ENCODE assay signal across 31 cellular contexts in the genomic region with DNA sequence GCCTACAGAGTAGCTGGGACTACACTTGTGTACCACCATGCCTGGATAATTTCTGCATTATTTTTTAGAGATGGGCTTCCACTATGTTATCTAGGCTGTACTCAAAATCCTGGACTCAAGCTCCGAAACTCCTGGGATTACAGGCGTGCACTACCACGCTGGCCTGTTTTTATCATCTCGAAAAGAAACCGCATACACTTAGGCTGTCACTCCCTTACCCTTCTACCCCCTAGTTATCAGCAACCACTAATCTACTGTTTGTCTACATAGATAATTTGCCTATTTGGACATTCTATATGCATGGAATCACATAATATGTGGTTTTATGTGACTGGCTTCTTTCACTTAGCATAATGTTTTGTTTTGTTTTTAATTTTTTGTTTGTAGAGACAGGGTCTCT.
"Had no signal": no experiment of that assay in that cellular context is flagged by ENCODE, and none has a peak within 500 bp of the region (broad histone marks: within the 10 kb centered on the region; RNA-seq: fewer than 3 reads in every experiment).

No MANE protein-coding gene starts in this region.

- H3K4me3 Mint-ChIP-seq: activated CD4-positive, alpha-beta memory T cell treated with anti-CD3 and anti-CD28 coated beads for 36 hours; activated CD4-positive, alpha-beta T cell treated with anti-CD3 and anti-CD28 coated beads for 36 hours; activated CD4-positive, alpha-beta T cell treated with anti-CD3 and anti-CD28 coated beads, Interleukin-2, amount 10 ng/mL, durations not matched to agents 24 days and 14 days; activated CD8-positive, alpha-beta memory T cell treated with anti-CD3 and anti-CD28 coated beads, Interleukin-2, amount 10 ng/mL, durations not matched to agents 7 days and 5 days; activated CD8-positive, alpha-beta T cell treated with anti-CD3 and anti-CD28 coated beads, Interleukin-2, amount 10 ng/mL, durations not matched to agents 7 days and 5 days; activated naive CD4-positive, alpha-beta T cell treated with anti-CD3 and anti-CD28 coated beads, Interleukin-2, amount 10 ng/mL, durations not matched to agents 7 days and 5 days; activated naive CD8-positive, alpha-beta T cell treated with anti-CD3 and anti-CD28 coated beads, Interleukin-2, amount 10 ng/mL, durations not matched to agents 7 days and 5 days; activated T-helper 1 cell treated with anti-CD3 and anti-CD28 coated beads, Interleukin-12 subunit alpha, Interleukin-12 subunit beta, Interleukin-2, Interleukin-4 antibody, amounts not matched to agents 30 ng/mL and 10 ng/mL and 1 ng/mL, durations not matched to agents 14 hours and 24 hours and 36 hours had no signal

- H3K36me3 Mint-ChIP-seq: activated CD4-positive, alpha-beta memory T cell treated with anti-CD3 and anti-CD28 coated beads for 36 hours; activated naive CD4-positive, alpha-beta T cell treated with anti-CD3 and anti-CD28 coated beads, Interleukin-2, amount 10 ng/mL, durations not matched to agents 7 days and 5 days; activated naive CD4-positive, alpha-beta T cell treated with anti-CD3 and anti-CD28 coated beads, Interleukin-2, amount 50 U/mL, for 72 hours had no signal

- H3K27me3 ChIP-seq: esophagus squamous epithelium had no signal

- H3K9me3 ChIP-seq: esophagus squamous epithelium had no signal

- DNase-seq: activated CD4-positive, alpha-beta memory T cell treated with anti-CD3 and anti-CD28 coated beads for 36 hours; activated CD4-positive, alpha-beta T cell treated with anti-CD3 and anti-CD28 coated beads for 36 hours; activated CD4-positive, alpha-beta T cell treated with anti-CD3 and anti-CD28 coated beads, Interleukin-2, amount 10 ng/mL, durations not matched to agents 24 days and 14 days; activated CD4-positive, CD25-positive, alpha-beta regulatory T cell; activated CD4-positive, CD25-positive, alpha-beta regulatory T cell treated with anti-CD3 and anti-CD28 coated beads, Interleukin-2, amount 50 U/mL, for 72 hours; activated CD8-positive, alpha-beta memory T cell treated with anti-CD3 and anti-CD28 coated beads, Interleukin-2, amount 10 ng/mL, durations not matched to agents 7 days and 5 days; activated CD8-positive, alpha-beta memory T cell treated with anti-CD3 and anti-CD28 coated beads, Interleukin-2, amount 50 U/mL, for 4 hours; activated CD8-positive, alpha-beta T cell treated with anti-CD3 and anti-CD28 coated beads, Interleukin-2, amount 10 ng/mL, durations not matched to agents 7 days and 5 days; activated effector memory CD4-positive, alpha-beta T cell treated with anti-CD3 and anti-CD28 coated beads, Interleukin-2, amount 50 U/mL, for 16 hours; activated naive CD4-positive, alpha-beta T cell treated with anti-CD3 and anti-CD28 coated beads, Interleukin-2, amount 10 ng/mL, durations not matched to agents 7 days and 5 days; activated naive CD8-positive, alpha-beta T cell treated with anti-CD3 and anti-CD28 coated beads, Interleukin-2, amount 10 ng/mL, durations not matched to agents 7 days and 5 days; activated T-cell treated with anti-CD3 and anti-CD28 coated beads, Interleukin-2, amount 50 U/mL, for 1 hour; activated T-cell treated with anti-CD3 and anti-CD28 coated beads, Interleukin-2, amount 50 U/mL, for 48 hours; amniotic stem cell; anterior cingulate cortex; caudate nucleus; cortex of kidney; effector CD8-positive, alpha-beta T cell; esophagus squamous epithelium; foreskin fibroblast; head of caudate nucleus; T-helper 2 cell had no signal

- H3K27ac ChIP-seq: epithelial cell of prostate, esophagus squamous epithelium had no signal

- H3K4me1 Mint-ChIP-seq: activated CD4-positive, alpha-beta T cell treated with anti-CD3 and anti-CD28 coated beads, Interleukin-2, amount 10 ng/mL, durations not matched to agents 24 days and 14 days had no signal

- H3K27ac Mint-ChIP-seq: activated CD4-positive, alpha-beta memory T cell treated with anti-CD3 and anti-CD28 coated beads for 36 hours; activated CD4-positive, alpha-beta T cell treated with anti-CD3 and anti-CD28 coated beads for 36 hours; activated CD4-positive, alpha-beta T cell treated with anti-CD3 and anti-CD28 coated beads, Interleukin-2, amount 10 ng/mL, durations not matched to agents 24 days and 14 days; activated CD8-positive, alpha-beta memory T cell treated with anti-CD3 and anti-CD28 coated beads, Interleukin-2, amount 10 ng/mL, durations not matched to agents 7 days and 5 days; activated CD8-positive, alpha-beta T cell treated with anti-CD3 and anti-CD28 coated beads, Interleukin-2, amount 10 ng/mL, durations not matched to agents 7 days and 5 days; activated naive CD4-positive, alpha-beta T cell treated with anti-CD3 and anti-CD28 coated beads, Interleukin-2, amount 10 ng/mL, durations not matched to agents 7 days and 5 days; activated naive CD4-positive, alpha-beta T cell treated with anti-CD3 and anti-CD28 coated beads, Interleukin-2, amount 50 U/mL, for 72 hours; activated naive CD8-positive, alpha-beta T cell treated with anti-CD3 and anti-CD28 coated beads, Interleukin-2, amount 10 ng/mL, durations not matched to agents 7 days and 5 days; activated T-helper 1 cell treated with anti-CD3 and anti-CD28 coated beads, Interleukin-12 subunit alpha, Interleukin-12 subunit beta, Interleukin-2, Interleukin-4 antibody, amounts not matched to agents 30 ng/mL and 10 ng/mL and 1 ng/mL, durations not matched to agents 14 hours and 24 hours and 36 hours; activated T-helper 2 cell treated with anti-CD3 and anti-CD28 coated beads, Interferon-gamma antibody, Interleukin-2, Interleukin-4, amounts not matched to agents 10 μg/mL and 5 μg/mL and 100 μg/mL, durations not matched to agents 14 hours and 24 hours and 36 hours had no signal

- H3K9me3 Mint-ChIP-seq: activated CD4-positive, alpha-beta memory T cell treated with anti-CD3 and anti-CD28 coated beads for 36 hours; activated CD4-positive, alpha-beta T cell treated with anti-CD3 and anti-CD28 coated beads, Interleukin-2, amount 10 ng/mL, durations not matched to agents 24 days and 14 days; activated naive CD4-positive, alpha-beta T cell treated with anti-CD3 and anti-CD28 coated beads, Interleukin-2, amount 10 ng/mL, durations not matched to agents 7 days and 5 days; activated naive CD4-positive, alpha-beta T cell treated with anti-CD3 and anti-CD28 coated beads, Interleukin-2, amount 50 U/mL, for 72 hours; activated naive CD8-positive, alpha-beta T cell treated with anti-CD3 and anti-CD28 coated beads, Interleukin-2, amount 10 ng/mL, durations not matched to agents 7 days and 5 days; activated T-helper 1 cell treated with anti-CD3 and anti-CD28 coated beads, Interleukin-12 subunit alpha, Interleukin-12 subunit beta, Interleukin-2, Interleukin-4 antibody, amounts not matched to agents 30 ng/mL and 10 ng/mL and 1 ng/mL, durations not matched to agents 14 hours and 24 hours and 36 hours; activated T-helper 2 cell treated with anti-CD3 and anti-CD28 coated beads, Interferon-gamma antibody, Interleukin-2, Interleukin-4, amounts not matched to agents 10 μg/mL and 5 μg/mL and 100 μg/mL, durations not matched to agents 14 hours and 24 hours and 36 hours had no signal

- H3K36me3 ChIP-seq: esophagus squamous epithelium had no signal

- H3K4me3 ChIP-seq: esophagus squamous epithelium had no signal

- H3K27me3 Mint-ChIP-seq: activated CD4-positive, alpha-beta memory T cell treated with anti-CD3 and anti-CD28 coated beads for 36 hours; activated CD4-positive, alpha-beta T cell treated with anti-CD3 and anti-CD28 coated beads for 36 hours; activated CD4-positive, alpha-beta T cell treated with anti-CD3 and anti-CD28 coated beads, Interleukin-2, amount 10 ng/mL, durations not matched to agents 24 days and 14 days; activated CD8-positive, alpha-beta memory T cell treated with anti-CD3 and anti-CD28 coated beads, Interleukin-2, amount 10 ng/mL, durations not matched to agents 7 days and 5 days; activated naive CD4-positive, alpha-beta T cell treated with anti-CD3 and anti-CD28 coated beads, Interleukin-2, amount 10 ng/mL, durations not matched to agents 7 days and 5 days; activated naive CD8-positive, alpha-beta T cell treated with anti-CD3 and anti-CD28 coated beads, Interleukin-2, amount 10 ng/mL, durations not matched to agents 7 days and 5 days had no signal

- FAIRE-seq: astrocyte, colon, endometrium, endothelial cell of umbilical vein, frontal cortex had no signal
